Comparison of ENCODE assay signal across 1 cellular context in the genomic region with DNA sequence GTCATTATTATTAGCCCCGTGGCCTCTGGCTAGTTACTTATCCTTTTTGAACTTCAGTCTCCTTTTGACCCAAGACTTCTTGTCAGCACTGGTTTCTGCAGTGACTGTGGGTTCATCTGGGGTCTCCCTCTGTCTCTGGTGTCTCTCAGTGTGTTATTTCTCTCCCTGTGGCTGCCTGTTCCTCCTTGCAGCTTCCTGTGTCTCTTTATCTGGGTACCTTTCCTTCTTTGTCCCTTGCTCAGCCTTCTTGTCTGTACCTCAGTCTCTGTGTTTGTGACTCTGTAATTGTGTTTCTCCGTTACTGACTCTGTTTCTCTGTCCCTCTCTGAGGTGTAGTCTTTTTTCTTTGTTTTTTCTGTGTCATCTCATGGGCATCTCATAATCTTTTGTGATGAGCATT.
TF ChIP-seq lines count a peak whose summit lies in the region.

No MANE protein-coding gene starts in this region.

TF ChIP-seq in H1, 55 proteins besides CTCF, POLR2A, EP300 and RAD21:
- TF ChIP-seq POLR2AphosphoS5 (IDR thresholded peaks at IDR 0.05; ENCODE audit: low read depth, low read length) (no peak), TAF7 (optimal IDR thresholded peaks at IDR 0.05; ENCODE audit: borderline replicate concordance, low read depth, low read length) (peak; percentile 56)
TF ChIP-seq in H1: peak in this region for 1.
